Comparison of ENCODE assay signal across 22 cellular contexts in genomic region chr13:86095351-86095750, GRCh38.
DNase-seq lines count a peak whose midpoint lies in the region; ATAC-seq and TF ChIP-seq lines count a peak whose summit lies in the region.
"Had no signal": no experiment of that assay in that cellular context is flagged by ENCODE, and none has a peak within 500 bp of the region (broad histone marks: within the 10 kb centered on the region; RNA-seq: fewer than 3 reads in every experiment).

No MANE protein-coding gene starts in this region.

- H3K27ac ChIP-seq in left lung, result no peak overlapping the region
- H3K27ac ChIP-seq: 22Rv1; A549; BLaER1 treated with 17β-estradiol and CSF1 and Interleukin-3, amounts not matched to agents 10 nM and 100 nM; C4-2B had no signal

- no peaks in the 10 kb centered on the region for H3K27me3 Mint-ChIP-seq in neural crest cell (ENCODE audit: low read depth)
- H3K27me3 Mint-ChIP-seq: B cell; CD4-positive, alpha-beta T cell had no signal

- H3K4me3 Mint-ChIP-seq in neural crest cell, result no peak overlapping the region
- H3K4me3 Mint-ChIP-seq: B cell; CD4-positive, alpha-beta T cell; CD8-positive, alpha-beta T cell had no signal

- peaks cover 6% of the 10 kb centered on the region for H3K9me3 Mint-ChIP-seq in neural crest cell

- ATAC-seq in HG03135 (IDR thresholded peaks at IDR 0.05; ENCODE audit: unreplicated experiment), result no peak
- ATAC-seq in left lung, result no peak
- ATAC-seq: A549; CD8-positive, alpha-beta T cell; GM12878 had no signal

- intact Hi-C loops in left lung (cut with DNase I), result no loop called here

- H3K27me3 ChIP-seq in left lung, result no peaks in the 10 kb centered on the region
- H3K27me3 ChIP-seq: BLaER1 treated with 17β-estradiol and CSF1 and Interleukin-3, amounts not matched to agents 10 nM and 100 nM had no signal

- H3K36me3 ChIP-seq in left lung, result no peaks in the 10 kb centered on the region
- H3K36me3 ChIP-seq: BLaER1 treated with 17β-estradiol and CSF1 and Interleukin-3, amounts not matched to agents 10 nM and 100 nM had no signal

- peaks cover 0 to 3% of the 10 kb centered on the region in 2 donors for H3K9me3 ChIP-seq in left lung
- H3K9me3 ChIP-seq: A549; BLaER1 treated with 17β-estradiol and CSF1 and Interleukin-3, amounts not matched to agents 10 nM and 100 nM had no signal

- TF ChIP-seq CTCF in neural crest cell (conservative IDR thresholded peaks at IDR 0.05) (no peak), left lung (IDR thresholded peaks at IDR 0.05) (no peak)

- no peak overlapping the region for H3K4me3 ChIP-seq in left lung
- H3K4me3 ChIP-seq: A549; BLaER1 treated with 17β-estradiol and CSF1 and Interleukin-3, amounts not matched to agents 10 nM and 100 nM; GM12878 had no signal

- in situ Hi-C loops in SK-MEL-5 (cut with HindIII; ENCODE audit: low pct_unique_long_range_greater_than_20kb, low sequenced_read_pairs), result no loop called here

- H3K4me1 ChIP-seq in left lung, result no peaks in the 10 kb centered on the region
- H3K4me1 ChIP-seq: A549; BLaER1 treated with 17β-estradiol and CSF1 and Interleukin-3, amounts not matched to agents 10 nM and 100 nM had no signal

- DNase-seq in COLO829 (ENCODE audit: low spot score) (peak; percentile 45), SK-MEL-5 (ENCODE audit: low read depth, low spot score) (peak; percentile 64), neural crest cell (ENCODE audit: low read depth, low spot score) (no peak), left lung (no peak)
- DNase-seq: AML-193; CD4-positive, alpha-beta T cell; CD8-positive, alpha-beta T cell; COR-L47; DMS 273 treated with DMSO at 0.1 percent for 48 hours; DMS153; DMS53; DMS79; DND-41; EL; GDM1 had no signal

- no peaks in the 10 kb centered on the region for H3K36me3 Mint-ChIP-seq in neural crest cell (ENCODE audit: low read depth)
- H3K36me3 Mint-ChIP-seq: CD8-positive, alpha-beta T cell had no signal

- H3K27ac Mint-ChIP-seq in neural crest cell (ENCODE audit: unreplicated experiment), result peak overlapping the region; percentile 75
- H3K27ac Mint-ChIP-seq: B cell; CD4-positive, alpha-beta T cell; CD8-positive, alpha-beta T cell had no signal

- peaks cover 5% of the 10 kb centered on the region for H3K4me1 Mint-ChIP-seq in neural crest cell
- H3K4me1 Mint-ChIP-seq: B cell had no signal

Comparison
In these comparisons a context has a peak if more than half of its experiments do, and no peak if none do; other contexts are left out.
1. DNase-seq: peak in COLO829 (single experiment) and SK-MEL-5 (single experiment); none in neural crest cell (single experiment) and left lung (0 of 2).